Comparison of ENCODE assay signal across 1 cellular context in the genomic region with DNA sequence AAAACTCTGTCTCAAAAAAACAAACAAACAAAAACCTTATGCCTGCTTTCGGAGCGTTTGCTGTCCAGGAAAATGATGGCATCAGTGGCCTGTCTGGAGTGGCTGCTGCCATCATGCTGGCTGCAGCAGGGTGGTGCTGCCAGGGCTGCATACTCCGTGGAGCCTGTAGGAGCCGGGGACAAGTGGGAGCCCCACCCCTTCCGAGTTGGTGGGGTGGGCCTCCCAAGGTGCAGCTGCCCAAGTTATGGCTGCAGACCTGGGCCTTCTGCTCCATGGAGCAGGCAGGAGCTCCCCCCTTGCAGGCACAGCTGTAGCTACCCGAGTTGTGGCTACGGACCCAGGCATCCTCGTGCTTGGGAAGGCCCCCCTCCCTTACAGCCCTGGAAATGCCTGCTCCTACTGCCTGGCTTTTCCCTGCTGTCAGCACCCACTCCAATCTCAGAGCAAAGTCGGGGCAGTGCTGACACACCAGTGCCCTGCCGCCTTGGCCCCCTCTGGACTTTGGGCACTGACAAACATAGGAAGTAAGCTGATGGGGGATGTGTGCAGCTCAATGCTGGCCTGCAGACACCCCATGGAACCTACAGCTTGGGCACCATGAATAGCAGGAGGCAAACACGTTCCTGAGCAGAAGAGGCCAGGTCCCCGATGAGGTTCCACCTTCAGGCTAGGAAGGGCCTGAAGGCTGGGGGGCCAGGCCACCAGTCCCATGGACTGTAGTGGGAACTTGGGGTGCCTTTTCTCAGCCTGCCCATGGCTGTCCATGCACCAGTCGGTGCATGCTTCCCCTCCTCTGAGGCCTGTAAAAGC.
A peak's percentile ranks its signal among the peaks of the same experiment; 100 is the strongest.
TF ChIP-seq lines count a peak whose summit lies in the region.

No MANE protein-coding gene starts in this region.

TF ChIP-seq in HepG2, 621 proteins besides CTCF, POLR2A, EP300 and RAD21 (continued from another document and continues in another):
- TF ChIP-seq, protein P1, sequence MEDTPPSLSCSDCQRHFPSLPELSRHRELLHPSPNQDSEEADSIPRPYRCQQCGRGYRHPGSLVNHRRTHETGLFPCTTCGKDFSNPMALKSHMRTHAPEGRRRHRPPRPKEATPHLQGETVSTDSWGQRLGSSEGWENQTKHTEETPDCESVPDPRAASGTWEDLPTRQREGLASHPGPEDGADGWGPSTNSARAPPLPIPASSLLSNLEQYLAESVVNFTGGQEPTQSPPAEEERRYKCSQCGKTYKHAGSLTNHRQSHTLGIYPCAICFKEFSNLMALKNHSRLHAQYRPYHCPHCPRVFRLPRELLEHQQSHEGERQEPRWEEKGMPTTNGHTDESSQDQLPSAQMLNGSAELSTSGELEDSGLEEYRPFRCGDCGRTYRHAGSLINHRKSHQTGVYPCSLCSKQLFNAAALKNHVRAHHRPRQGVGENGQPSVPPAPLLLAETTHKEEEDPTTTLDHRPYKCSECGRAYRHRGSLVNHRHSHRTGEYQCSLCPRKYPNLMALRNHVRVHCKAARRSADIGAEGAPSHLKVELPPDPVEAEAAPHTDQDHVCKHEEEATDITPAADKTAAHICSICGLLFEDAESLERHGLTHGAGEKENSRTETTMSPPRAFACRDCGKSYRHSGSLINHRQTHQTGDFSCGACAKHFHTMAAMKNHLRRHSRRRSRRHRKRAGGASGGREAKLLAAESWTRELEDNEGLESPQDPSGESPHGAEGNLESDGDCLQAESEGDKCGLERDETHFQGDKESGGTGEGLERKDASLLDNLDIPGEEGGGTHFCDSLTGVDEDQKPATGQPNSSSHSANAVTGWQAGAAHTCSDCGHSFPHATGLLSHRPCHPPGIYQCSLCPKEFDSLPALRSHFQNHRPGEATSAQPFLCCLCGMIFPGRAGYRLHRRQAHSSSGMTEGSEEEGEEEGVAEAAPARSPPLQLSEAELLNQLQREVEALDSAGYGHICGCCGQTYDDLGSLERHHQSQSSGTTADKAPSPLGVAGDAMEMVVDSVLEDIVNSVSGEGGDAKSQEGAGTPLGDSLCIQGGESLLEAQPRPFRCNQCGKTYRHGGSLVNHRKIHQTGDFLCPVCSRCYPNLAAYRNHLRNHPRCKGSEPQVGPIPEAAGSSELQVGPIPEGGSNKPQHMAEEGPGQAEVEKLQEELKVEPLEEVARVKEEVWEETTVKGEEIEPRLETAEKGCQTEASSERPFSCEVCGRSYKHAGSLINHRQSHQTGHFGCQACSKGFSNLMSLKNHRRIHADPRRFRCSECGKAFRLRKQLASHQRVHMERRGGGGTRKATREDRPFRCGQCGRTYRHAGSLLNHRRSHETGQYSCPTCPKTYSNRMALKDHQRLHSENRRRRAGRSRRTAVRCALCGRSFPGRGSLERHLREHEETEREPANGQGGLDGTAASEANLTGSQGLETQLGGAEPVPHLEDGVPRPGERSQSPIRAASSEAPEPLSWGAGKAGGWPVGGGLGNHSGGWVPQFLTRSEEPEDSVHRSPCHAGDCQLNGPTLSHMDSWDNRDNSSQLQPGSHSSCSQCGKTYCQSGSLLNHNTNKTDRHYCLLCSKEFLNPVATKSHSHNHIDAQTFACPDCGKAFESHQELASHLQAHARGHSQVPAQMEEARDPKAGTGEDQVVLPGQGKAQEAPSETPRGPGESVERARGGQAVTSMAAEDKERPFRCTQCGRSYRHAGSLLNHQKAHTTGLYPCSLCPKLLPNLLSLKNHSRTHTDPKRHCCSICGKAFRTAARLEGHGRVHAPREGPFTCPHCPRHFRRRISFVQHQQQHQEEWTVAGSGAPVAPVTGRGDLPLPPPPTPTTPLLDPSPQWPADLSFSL (CRISPR knock-in tag; IDR thresholded peaks at IDR 0.05), result no peak
- TF ChIP-seq MAFG (CRISPR knock-in tag; IDR thresholded peaks at IDR 0.05), result no peak
- TF ChIP-seq GABPA (IDR thresholded peaks at IDR 0.05; ENCODE audit: low read depth, low read length), result no peak
- 0 out of 2 replicates have a peak, but pooled peaks have one; percentile 17 for TF ChIP-seq GABPA (CRISPR knock-in tag; IDR thresholded peaks at IDR 0.05; ENCODE audit: low read depth)
- no peak for TF ChIP-seq MAF1 (CRISPR knock-in tag; IDR thresholded peaks at IDR 0.05; ENCODE audit: borderline replicate concordance)
- TF ChIP-seq SOX6 (IDR thresholded peaks at IDR 0.05), result no peak
- TF ChIP-seq SOX6 (CRISPR knock-in tag; IDR thresholded peaks at IDR 0.05), result peak; percentile 41; the same call in 1 of the 2 replicates
- TF ChIP-seq MXI1 (IDR thresholded peaks at IDR 0.05; ENCODE audit: borderline replicate concordance, low read depth, low read length), result no peak
- peak; percentile 62; the same call in 1 of the 2 replicates for TF ChIP-seq RXRB (CRISPR knock-in tag; IDR thresholded peaks at IDR 0.05; ENCODE audit: borderline replicate concordance)
- TF ChIP-seq ZSCAN29 (CRISPR knock-in tag; conservative IDR thresholded peaks at IDR 0.05), result peak; percentile 16; the same call in 1 of the 2 replicates
- 0 out of 2 replicates have a peak, but pooled peaks have one; percentile 44 for TF ChIP-seq MIER3 (CRISPR knock-in tag; IDR thresholded peaks at IDR 0.05; ENCODE audit: borderline replicate concordance)
- no peak; the same call in 1 of the 2 replicates for TF ChIP-seq ESRRA (CRISPR knock-in tag; IDR thresholded peaks at IDR 0.05; ENCODE audit: low read depth)
- peak; percentile 47; the same call in 1 of the 2 replicates for TF ChIP-seq MLX (CRISPR knock-in tag; IDR thresholded peaks at IDR 0.05)
- TF ChIP-seq HMG20B (CRISPR knock-in tag; conservative IDR thresholded peaks at IDR 0.05), result peak; percentile 32; the same call in 1 of the 2 replicates
- no peak for TF ChIP-seq SRF (IDR thresholded peaks at IDR 0.05; ENCODE audit: low read depth, low read length)
- TF ChIP-seq SPEN (CRISPR knock-in tag; IDR thresholded peaks at IDR 0.05; ENCODE audit: low read depth), result peak; percentile 60; the same call in 1 of the 2 replicates
- peak; percentile 77; the same call in 1 of the 2 replicates for TF ChIP-seq SSRP1 (CRISPR knock-in tag; IDR thresholded peaks at IDR 0.05)
- TF ChIP-seq RXRA (CRISPR knock-in tag; IDR thresholded peaks at IDR 0.05), result peak; percentile 76
- 0 out of 2 replicates have a peak, but pooled peaks have one; percentile 36 for TF ChIP-seq ZNF205 (CRISPR knock-in tag; IDR thresholded peaks at IDR 0.05)
- TF ChIP-seq RFX3 (CRISPR knock-in tag; IDR thresholded peaks at IDR 0.05), result no peak
- no peak for TF ChIP-seq ZBTB14 (CRISPR knock-in tag; IDR thresholded peaks at IDR 0.05)
- no peak for TF ChIP-seq PRDM4 (CRISPR knock-in tag; IDR thresholded peaks at IDR 0.05; ENCODE audit: borderline replicate concordance)
- no peak for TF ChIP-seq NFE2 (CRISPR knock-in tag; IDR thresholded peaks at IDR 0.05)
- TF ChIP-seq NFYC (CRISPR knock-in tag; IDR thresholded peaks at IDR 0.05), result no peak
- peak; percentile 39; the same call in 1 of the 2 replicates for TF ChIP-seq KDM5B (CRISPR knock-in tag; IDR thresholded peaks at IDR 0.05; ENCODE audit: borderline replicate concordance)
- no peak; the same call in 1 of the 2 replicates for TF ChIP-seq ZNF547 (CRISPR knock-in tag; IDR thresholded peaks at IDR 0.05)
- TF ChIP-seq GATA4 (IDR thresholded peaks at IDR 0.05; ENCODE audit: borderline replicate concordance, low read depth), result no peak
- no peak for TF ChIP-seq SNRNP70 (IDR thresholded peaks at IDR 0.05; ENCODE audit: low read depth, low read length)
- TF ChIP-seq ZNF674 (CRISPR knock-in tag; IDR thresholded peaks at IDR 0.05; ENCODE audit: low read depth), result no peak
- TF ChIP-seq NCOA5 (CRISPR knock-in tag; IDR thresholded peaks at IDR 0.05), result no peak
- TF ChIP-seq FOXP4 (CRISPR knock-in tag; IDR thresholded peaks at IDR 0.05), result peak; percentile 54; the same call in 1 of the 2 replicates
- TF ChIP-seq TCF7L2 (IDR thresholded peaks at IDR 0.05; ENCODE audit: low read depth, low read length), result no peak
- peak; percentile 81 for TF ChIP-seq SALL1 (CRISPR knock-in tag; IDR thresholded peaks at IDR 0.05)
- TF ChIP-seq FOXO4 (CRISPR knock-in tag; conservative IDR thresholded peaks at IDR 0.05), result no peak
- 0 out of 2 replicates have a peak, but pooled peaks have one; percentile 29 for TF ChIP-seq ZNF512 (CRISPR knock-in tag; IDR thresholded peaks at IDR 0.05)
